In genomic region chr4:168153596-168154440, GRCh38 we compare ENCODE assay signal across 8 cellular contexts.
DNase-seq lines count a peak whose midpoint lies in the region; ATAC-seq and TF ChIP-seq lines count a peak whose summit lies in the region.

No MANE protein-coding gene starts in this region.

- no peaks in the 10 kb centered on the region for H3K27me3 ChIP-seq in lung (ENCODE audit: control insufficient read depth, insufficient read depth)

- peak; percentile 61 for ATAC-seq in GM18873 (IDR thresholded peaks at IDR 0.05; ENCODE audit: low FRiP score, unreplicated experiment)
- peak; percentile 88 for ATAC-seq in HG03196 (IDR thresholded peaks at IDR 0.05; ENCODE audit: unreplicated experiment)
- peak; percentile 88 for ATAC-seq in lung (ENCODE audit: insufficient read depth, low FRiP score)

- 1 to 3% methylated on average over 10 of the region's 10 CpGs for WGBS in lung, 2 donors

- no peak overlapping the region for H3K27ac ChIP-seq in lung (ENCODE audit: low read depth in 1 of 2, low read length in 1 of 2)

- H3K9me3 ChIP-seq in lung (ENCODE audit: control insufficient read depth in 2 of 2, insufficient read depth in 1 of 2, low read length in 1 of 2), result no peaks in the 10 kb centered on the region

- CTCF ChIA-PET in activated CD4-positive, alpha-beta T cell treated with anti-CD3 and anti-CD28 coated beads, Interleukin-2, amount 10 ng/mL, durations not matched to agents 7 days and 5 days (lab: Charles Lee), result interaction anchor here (0.7 to 1.3 kb wide), 3 partner anchors 14 to 735 kb away, joined by 3 to 4 read pairs (median 3); no protein-coding TSS in a partner anchor

- H3K4me1 ChIP-seq in lung (ENCODE audit: control insufficient read depth in 2 of 2, insufficient read depth in 2 of 2, low read length in 2 of 2), result no peaks in the 10 kb centered on the region

- no peak overlapping the region for H3K4me3 ChIP-seq in lung

- no peak overlapping the region for H3K4me3 Mint-ChIP-seq in activated CD4-positive, alpha-beta T cell treated with anti-CD3 and anti-CD28 coated beads, Interleukin-2, amount 10 ng/mL, durations not matched to agents 7 days and 5 days

- H3K27me3 Mint-ChIP-seq in activated CD4-positive, alpha-beta T cell treated with anti-CD3 and anti-CD28 coated beads, Interleukin-2, amount 10 ng/mL, durations not matched to agents 7 days and 5 days, result peaks cover 4% of the 10 kb centered on the region

- H3K27ac Mint-ChIP-seq in activated CD4-positive, alpha-beta T cell treated with anti-CD3 and anti-CD28 coated beads, Interleukin-2, amount 10 ng/mL, durations not matched to agents 7 days and 5 days, result no peak overlapping the region

- no peaks in the 10 kb centered on the region for H3K36me3 ChIP-seq in lung (ENCODE audit: control insufficient read depth in 2 of 2, insufficient read depth in 2 of 2, low read length in 2 of 2)

- peak; percentile 72 for TF ChIP-seq CTCF in AG09319 (IDR thresholded peaks at IDR 0.05; ENCODE audit: low read depth, low read length)
- peak; percentile 14 for TF ChIP-seq CTCF in lung (IDR thresholded peaks at IDR 0.05; ENCODE audit: control extremely low read depth, extremely low read depth)

- POLR2A ChIA-PET in activated CD4-positive, alpha-beta T cell treated with anti-CD3 and anti-CD28 coated beads, Interleukin-2, amount 10 ng/mL, durations not matched to agents 7 days and 5 days (lab: Charles Lee), result no interaction called here

- DNase-seq in AG09319 (ENCODE audit: extremely low read depth, low read depth) (peak; percentile 61), NCI-H510A (lab: John Stamatoyannopoulos, UW) (peak; percentile 56), dedifferentiated amniotic fluid mesenchymal stem cell (ENCODE audit: extremely low spot score) (peak; percentile 76), lung (ENCODE audit: low spot score) (peak; percentile 71)
- peak; percentile 62 for DNase-seq in activated CD4-positive, alpha-beta T cell treated with anti-CD3 and anti-CD28 coated beads, Interleukin-2, amount 10 ng/mL, durations not matched to agents 7 days and 5 days
- peak; percentile 52 for DNase-seq in stimulated activated CD8-positive, alpha-beta memory T cell treated with anti-CD3 and anti-CD28 coated beads, Interleukin-12 subunit alpha, Interleukin-12 subunit beta, amount 100 ng/mL, for 1 hour (ENCODE audit: low read depth)

- no peaks in the 10 kb centered on the region for H3K36me3 Mint-ChIP-seq in activated CD4-positive, alpha-beta T cell treated with anti-CD3 and anti-CD28 coated beads, Interleukin-2, amount 10 ng/mL, durations not matched to agents 7 days and 5 days (ENCODE audit: low read depth)

- H3K9me3 Mint-ChIP-seq in activated CD4-positive, alpha-beta T cell treated with anti-CD3 and anti-CD28 coated beads, Interleukin-2, amount 10 ng/mL, durations not matched to agents 7 days and 5 days, result no peaks in the 10 kb centered on the region

- H3K4me1 Mint-ChIP-seq in activated CD4-positive, alpha-beta T cell treated with anti-CD3 and anti-CD28 coated beads, Interleukin-2, amount 10 ng/mL, durations not matched to agents 7 days and 5 days, result peaks cover 6% of the 10 kb centered on the region
